ENCODE assay signal across 9 cellular contexts in genomic region chr17:14205992-14206461, GRCh38. TPM values are rescaled to one million over a fixed set of nuclear protein-coding genes. Genes with fewer than 3 reads are reported as not detected.
A peak's percentile ranks its signal among the peaks of the same experiment; 100 is the strongest.
DNase-seq lines count a peak whose midpoint lies in the region; ATAC-seq and TF ChIP-seq lines count a peak whose summit lies in the region.
"Had no signal": no experiment of that assay in that cellular context is flagged by ENCODE, and none has a peak within 500 bp of the region (broad histone marks: within the 10 kb centered on the region; RNA-seq: fewer than 3 reads in every experiment).

No MANE protein-coding gene starts in this region.

- H3K4me3 ChIP-seq in heart left ventricle = no peak overlapping the region
- H3K4me3 ChIP-seq in coronary artery = no peak overlapping the region
- H3K4me3 ChIP-seq: thoracic aorta had no signal

- DNase-seq in NCI-H2029 (lab: John Stamatoyannopoulos, UW) (peak; percentile 71), heart left ventricle (peak; percentile 66 to 95 (median 85)), SKM-1 (lab: John Stamatoyannopoulos, UW; ENCODE audit: unreplicated experiment) (no peak), coronary artery (ENCODE audit: low spot score) (no peak), glutamatergic neuron (no peak)
- peak; percentile 69 for DNase-seq in activated CD8-positive, alpha-beta memory T cell treated with anti-CD3 and anti-CD28 coated beads, Interleukin-2, amount 50 U/mL, for 1 hour (ENCODE audit: extremely low read depth)
- DNase-seq in stimulated activated CD8-positive, alpha-beta memory T cell treated with anti-CD3 and anti-CD28 coated beads, Interleukin-12 subunit alpha, Interleukin-12 subunit beta, amount 100 ng/mL, for 4 hours (ENCODE audit: low read depth) = peak; percentile 58

- no peaks in the 10 kb centered on the region for H3K9me3 ChIP-seq in heart left ventricle
- H3K9me3 ChIP-seq: thoracic aorta had no signal

- peak; percentile 94 to 98 (median 96) for ATAC-seq in heart left ventricle
- ATAC-seq in GM21786 (IDR thresholded peaks at IDR 0.05; ENCODE audit: unreplicated experiment) = no peak

- no peak overlapping the region for H3K4me3 Mint-ChIP-seq in glutamatergic neuron (ENCODE audit: unreplicated experiment)

- no peaks in the 10 kb centered on the region for H3K27me3 ChIP-seq in heart left ventricle

- H3K27ac ChIP-seq in heart left ventricle = peak overlapping the region in 10 of 12 donors; percentile 42 to 83 (median 58)
- no peak overlapping the region for H3K27ac ChIP-seq in coronary artery
- H3K27ac ChIP-seq: thoracic aorta had no signal

- no peak overlapping the region for H3K27ac Mint-ChIP-seq in glutamatergic neuron (ENCODE audit: unreplicated experiment)

- peaks cover 0 to 50% (median 10%) of the 10 kb centered on the region in 12 donors for H3K4me1 ChIP-seq in heart left ventricle

- intact Hi-C loops in heart left ventricle (cut with DNase I) = loop anchor here in 5 of 10 donors (10.0 kb wide), 5 partner anchors 111 to 611 kb away; partner anchors contain the start of gene COX10 (in 1 of the 5)

- TF ChIP-seq CTCF in heart left ventricle (IDR thresholded peaks at IDR 0.05) (no peak), coronary artery (IDR thresholded peaks at IDR 0.05) (no peak), glutamatergic neuron (IDR thresholded peaks at IDR 0.05; ENCODE audit: partially characterized antibody, unreplicated experiment) (no peak)

- no peaks in the 10 kb centered on the region for H3K4me1 Mint-ChIP-seq in glutamatergic neuron (ENCODE audit: low read depth, unreplicated experiment)

- 56 to 65% (median 61%) methylated on average over 11 to 13 of the region's 13 CpGs for WGBS in heart left ventricle, 4 donors

- no peaks in the 10 kb centered on the region for H3K27me3 Mint-ChIP-seq in glutamatergic neuron (ENCODE audit: unreplicated experiment)

- H3K36me3 Mint-ChIP-seq in glutamatergic neuron (ENCODE audit: unreplicated experiment) = peaks cover 11% of the 10 kb centered on the region

- no peak for TF ChIP-seq POLR2A in heart left ventricle (IDR thresholded peaks at IDR 0.05)

- peaks cover 0 to 32% (median 20%) of the 10 kb centered on the region in 9 donors for H3K36me3 ChIP-seq in heart left ventricle

- peaks cover 7% of the 10 kb centered on the region for H3K9me3 Mint-ChIP-seq in glutamatergic neuron (ENCODE audit: unreplicated experiment)

RNA-seq across cellular contexts. Expression of gene CDRT15, which starts 30.6 kb away (rescaled TPM):
- total RNA-seq in heart left ventricle = not detected
- polyA plus RNA-seq in heart left ventricle = not detected
- total RNA-seq in glutamatergic neuron (ENCODE audit: unreplicated experiment) = not detected
- total RNA-seq: thoracic aorta had no signal

Comparison
In these comparisons a context has a peak if more than half of its experiments do, and no peak if none do; other contexts are left out.
1. DNase-seq: peak in NCI-H2029 (single experiment), activated CD8-positive, alpha-beta memory T cell treated with anti-CD3 and anti-CD28 coated beads, Interleukin-2, amount 50 U/mL, for 1 hour (single experiment), heart left ventricle (5 of 5) and stimulated activated CD8-positive, alpha-beta memory T cell treated with anti-CD3 and anti-CD28 coated beads, Interleukin-12 subunit alpha, Interleukin-12 subunit beta, amount 100 ng/mL, for 4 hours (single experiment); none in SKM-1 (single experiment), coronary artery (single experiment) and glutamatergic neuron (single experiment).
2. H3K27ac ChIP-seq: peak in heart left ventricle (10 of 12); none in coronary artery (0 of 2).